2 cellular contexts compared by ENCODE assay signal in the genomic region with DNA sequence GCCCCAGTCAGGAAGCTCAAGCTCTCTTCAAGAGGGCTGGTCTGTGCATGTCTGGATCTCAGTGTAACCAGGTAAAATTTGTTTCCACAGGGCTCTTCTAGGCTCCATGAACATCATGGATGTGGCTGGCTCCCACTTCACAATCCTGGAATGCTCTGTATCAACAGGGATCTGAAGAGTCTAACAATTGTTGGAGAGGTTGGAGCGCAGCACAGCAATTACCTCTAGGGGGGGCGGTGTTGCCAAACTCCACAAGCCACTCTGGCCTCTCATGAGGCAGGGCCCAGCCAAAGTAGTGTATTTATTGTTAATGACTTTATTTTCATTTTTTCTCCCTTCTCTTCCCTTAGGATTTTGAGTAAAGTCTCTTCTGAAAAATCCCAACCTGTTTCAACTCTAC.
TF ChIP-seq lines count a peak whose summit lies in the region.

No MANE protein-coding gene starts in this region.

TF ChIP-seq in WTC11, 78 proteins besides CTCF, POLR2A, EP300 and RAD21:
- TF ChIP-seq ZNF396 (CRISPR knock-in tag; IDR thresholded peaks at IDR 0.05; ENCODE audit: borderline replicate concordance): no peak
- TF ChIP-seq, protein P1, sequence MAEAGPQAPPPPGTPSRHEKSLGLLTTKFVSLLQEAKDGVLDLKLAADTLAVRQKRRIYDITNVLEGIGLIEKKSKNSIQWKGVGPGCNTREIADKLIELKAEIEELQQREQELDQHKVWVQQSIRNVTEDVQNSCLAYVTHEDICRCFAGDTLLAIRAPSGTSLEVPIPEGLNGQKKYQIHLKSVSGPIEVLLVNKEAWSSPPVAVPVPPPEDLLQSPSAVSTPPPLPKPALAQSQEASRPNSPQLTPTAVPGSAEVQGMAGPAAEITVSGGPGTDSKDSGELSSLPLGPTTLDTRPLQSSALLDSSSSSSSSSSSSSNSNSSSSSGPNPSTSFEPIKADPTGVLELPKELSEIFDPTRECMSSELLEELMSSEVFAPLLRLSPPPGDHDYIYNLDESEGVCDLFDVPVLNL (CRISPR knock-in tag; IDR thresholded peaks at IDR 0.05; ENCODE audit: borderline replicate concordance, low read depth): no peak
- TF ChIP-seq, protein P2, sequence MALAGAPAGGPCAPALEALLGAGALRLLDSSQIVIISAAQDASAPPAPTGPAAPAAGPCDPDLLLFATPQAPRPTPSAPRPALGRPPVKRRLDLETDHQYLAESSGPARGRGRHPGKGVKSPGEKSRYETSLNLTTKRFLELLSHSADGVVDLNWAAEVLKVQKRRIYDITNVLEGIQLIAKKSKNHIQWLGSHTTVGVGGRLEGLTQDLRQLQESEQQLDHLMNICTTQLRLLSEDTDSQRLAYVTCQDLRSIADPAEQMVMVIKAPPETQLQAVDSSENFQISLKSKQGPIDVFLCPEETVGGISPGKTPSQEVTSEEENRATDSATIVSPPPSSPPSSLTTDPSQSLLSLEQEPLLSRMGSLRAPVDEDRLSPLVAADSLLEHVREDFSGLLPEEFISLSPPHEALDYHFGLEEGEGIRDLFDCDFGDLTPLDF (CRISPR knock-in tag; IDR thresholded peaks at IDR 0.05): no peak
- TF ChIP-seq, protein P3, sequence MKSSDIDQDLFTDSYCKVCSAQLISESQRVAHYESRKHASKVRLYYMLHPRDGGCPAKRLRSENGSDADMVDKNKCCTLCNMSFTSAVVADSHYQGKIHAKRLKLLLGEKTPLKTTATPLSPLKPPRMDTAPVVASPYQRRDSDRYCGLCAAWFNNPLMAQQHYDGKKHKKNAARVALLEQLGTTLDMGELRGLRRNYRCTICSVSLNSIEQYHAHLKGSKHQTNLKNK (CRISPR knock-in tag; IDR thresholded peaks at IDR 0.05): no peak
- no peak for TF ChIP-seq ZNF671 (CRISPR knock-in tag; IDR thresholded peaks at IDR 0.05)
- no peak for TF ChIP-seq JAZF1 (CRISPR knock-in tag; IDR thresholded peaks at IDR 0.05)
- TF ChIP-seq IRF2 (CRISPR knock-in tag; IDR thresholded peaks at IDR 0.05; ENCODE audit: borderline replicate concordance, low read depth): no peak
- TF ChIP-seq NFATC4 (CRISPR knock-in tag; IDR thresholded peaks at IDR 0.05): no peak
- TF ChIP-seq SMAD3 (CRISPR knock-in tag; IDR thresholded peaks at IDR 0.05; ENCODE audit: borderline replicate concordance): no peak
- TF ChIP-seq, protein P4, sequence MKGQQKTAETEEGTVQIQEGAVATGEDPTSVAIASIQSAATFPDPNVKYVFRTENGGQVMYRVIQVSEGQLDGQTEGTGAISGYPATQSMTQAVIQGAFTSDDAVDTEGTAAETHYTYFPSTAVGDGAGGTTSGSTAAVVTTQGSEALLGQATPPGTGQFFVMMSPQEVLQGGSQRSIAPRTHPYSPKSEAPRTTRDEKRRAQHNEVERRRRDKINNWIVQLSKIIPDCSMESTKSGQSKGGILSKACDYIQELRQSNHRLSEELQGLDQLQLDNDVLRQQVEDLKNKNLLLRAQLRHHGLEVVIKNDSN (CRISPR knock-in tag; IDR thresholded peaks at IDR 0.05): no peak
- TF ChIP-seq HMGA2 (CRISPR knock-in tag; IDR thresholded peaks at IDR 0.05): no peak
- TF ChIP-seq MYBL2 (CRISPR knock-in tag; IDR thresholded peaks at IDR 0.05): no peak
- no peak for TF ChIP-seq PRRX2 (CRISPR knock-in tag; IDR thresholded peaks at IDR 0.05)
- no peak for TF ChIP-seq JUN (CRISPR knock-in tag; IDR thresholded peaks at IDR 0.05)
- TF ChIP-seq NR1H2 (CRISPR knock-in tag; IDR thresholded peaks at IDR 0.05): no peak

TF ChIP-seq in HepG2, 621 proteins besides CTCF, POLR2A, EP300 and RAD21:
- 0 out of 2 replicates have a peak, but pooled peaks have one; percentile 10 for TF ChIP-seq SMC3 (IDR thresholded peaks at IDR 0.05; ENCODE audit: low read length)
- TF ChIP-seq STAG1 (CRISPR knock-in tag; IDR thresholded peaks at IDR 0.05): peak; percentile 55
- TF ChIP-seq, protein P5, sequence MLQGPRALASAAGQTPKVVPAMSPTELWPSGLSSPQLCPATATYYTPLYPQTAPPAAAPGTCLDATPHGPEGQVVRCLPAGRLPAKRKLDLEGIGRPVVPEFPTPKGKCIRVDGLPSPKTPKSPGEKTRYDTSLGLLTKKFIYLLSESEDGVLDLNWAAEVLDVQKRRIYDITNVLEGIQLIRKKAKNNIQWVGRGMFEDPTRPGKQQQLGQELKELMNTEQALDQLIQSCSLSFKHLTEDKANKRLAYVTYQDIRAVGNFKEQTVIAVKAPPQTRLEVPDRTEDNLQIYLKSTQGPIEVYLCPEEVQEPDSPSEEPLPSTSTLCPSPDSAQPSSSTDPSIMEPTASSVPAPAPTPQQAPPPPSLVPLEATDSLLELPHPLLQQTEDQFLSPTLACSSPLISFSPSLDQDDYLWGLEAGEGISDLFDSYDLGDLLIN (CRISPR knock-in tag; IDR thresholded peaks at IDR 0.05; ENCODE audit: borderline replicate concordance): no peak
- 0 out of 2 replicates have a peak, but pooled peaks have one; percentile 18 for TF ChIP-seq GATAD2A (CRISPR knock-in tag; IDR thresholded peaks at IDR 0.05)
- peak; percentile 8; the same call in 1 of the 2 replicates for TF ChIP-seq CEBPG (CRISPR knock-in tag; IDR thresholded peaks at IDR 0.05)
- TF ChIP-seq ZNF614 (CRISPR knock-in tag; IDR thresholded peaks at IDR 0.05; ENCODE audit: borderline replicate concordance): no peak
- TF ChIP-seq TEAD3 (CRISPR knock-in tag; optimal IDR thresholded peaks at IDR 0.05; ENCODE audit: borderline replicate concordance): peak; percentile 76
- no peak for TF ChIP-seq KDM5B (CRISPR knock-in tag; IDR thresholded peaks at IDR 0.05; ENCODE audit: borderline replicate concordance)
- no peak for TF ChIP-seq FOXA1 (IDR thresholded peaks at IDR 0.05)
- 0 out of 2 replicates have a peak, but pooled peaks have one; percentile 19 for TF ChIP-seq FOXA1 (CRISPR knock-in tag; IDR thresholded peaks at IDR 0.05)
- TF ChIP-seq, protein P6, sequence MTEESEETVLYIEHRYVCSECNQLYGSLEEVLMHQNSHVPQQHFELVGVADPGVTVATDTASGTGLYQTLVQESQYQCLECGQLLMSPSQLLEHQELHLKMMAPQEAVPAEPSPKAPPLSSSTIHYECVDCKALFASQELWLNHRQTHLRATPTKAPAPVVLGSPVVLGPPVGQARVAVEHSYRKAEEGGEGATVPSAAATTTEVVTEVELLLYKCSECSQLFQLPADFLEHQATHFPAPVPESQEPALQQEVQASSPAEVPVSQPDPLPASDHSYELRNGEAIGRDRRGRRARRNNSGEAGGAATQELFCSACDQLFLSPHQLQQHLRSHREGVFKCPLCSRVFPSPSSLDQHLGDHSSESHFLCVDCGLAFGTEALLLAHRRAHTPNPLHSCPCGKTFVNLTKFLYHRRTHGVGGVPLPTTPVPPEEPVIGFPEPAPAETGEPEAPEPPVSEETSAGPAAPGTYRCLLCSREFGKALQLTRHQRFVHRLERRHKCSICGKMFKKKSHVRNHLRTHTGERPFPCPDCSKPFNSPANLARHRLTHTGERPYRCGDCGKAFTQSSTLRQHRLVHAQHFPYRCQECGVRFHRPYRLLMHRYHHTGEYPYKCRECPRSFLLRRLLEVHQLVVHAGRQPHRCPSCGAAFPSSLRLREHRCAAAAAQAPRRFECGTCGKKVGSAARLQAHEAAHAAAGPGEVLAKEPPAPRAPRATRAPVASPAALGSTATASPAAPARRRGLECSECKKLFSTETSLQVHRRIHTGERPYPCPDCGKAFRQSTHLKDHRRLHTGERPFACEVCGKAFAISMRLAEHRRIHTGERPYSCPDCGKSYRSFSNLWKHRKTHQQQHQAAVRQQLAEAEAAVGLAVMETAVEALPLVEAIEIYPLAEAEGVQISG (CRISPR knock-in tag; IDR thresholded peaks at IDR 0.05): peak; percentile 63
- TF ChIP-seq, protein P7, sequence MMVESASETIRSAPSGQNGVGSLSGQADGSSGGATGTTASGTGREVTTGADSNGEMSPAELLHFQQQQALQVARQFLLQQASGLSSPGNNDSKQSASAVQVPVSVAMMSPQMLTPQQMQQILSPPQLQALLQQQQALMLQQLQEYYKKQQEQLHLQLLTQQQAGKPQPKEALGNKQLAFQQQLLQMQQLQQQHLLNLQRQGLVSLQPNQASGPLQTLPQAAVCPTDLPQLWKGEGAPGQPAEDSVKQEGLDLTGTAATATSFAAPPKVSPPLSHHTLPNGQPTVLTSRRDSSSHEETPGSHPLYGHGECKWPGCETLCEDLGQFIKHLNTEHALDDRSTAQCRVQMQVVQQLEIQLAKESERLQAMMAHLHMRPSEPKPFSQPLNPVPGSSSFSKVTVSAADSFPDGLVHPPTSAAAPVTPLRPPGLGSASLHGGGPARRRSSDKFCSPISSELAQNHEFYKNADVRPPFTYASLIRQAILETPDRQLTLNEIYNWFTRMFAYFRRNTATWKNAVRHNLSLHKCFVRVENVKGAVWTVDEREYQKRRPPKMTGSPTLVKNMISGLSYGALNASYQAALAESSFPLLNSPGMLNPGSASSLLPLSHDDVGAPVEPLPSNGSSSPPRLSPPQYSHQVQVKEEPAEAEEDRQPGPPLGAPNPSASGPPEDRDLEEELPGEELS (CRISPR knock-in tag; IDR thresholded peaks at IDR 0.05): no peak
- 0 out of 2 replicates have a peak, but pooled peaks have one; percentile 12 for TF ChIP-seq SAP130 (CRISPR knock-in tag; IDR thresholded peaks at IDR 0.05; ENCODE audit: low read depth)
- peak; percentile 43 for TF ChIP-seq FOXA3 (CRISPR knock-in tag; IDR thresholded peaks at IDR 0.05)
- 0 out of 2 replicates have a peak, but pooled peaks have one; percentile 36 for TF ChIP-seq MIXL1 (CRISPR knock-in tag; IDR thresholded peaks at IDR 0.05)
